ENCODE assay signal across 29 cellular contexts in the genomic region with DNA sequence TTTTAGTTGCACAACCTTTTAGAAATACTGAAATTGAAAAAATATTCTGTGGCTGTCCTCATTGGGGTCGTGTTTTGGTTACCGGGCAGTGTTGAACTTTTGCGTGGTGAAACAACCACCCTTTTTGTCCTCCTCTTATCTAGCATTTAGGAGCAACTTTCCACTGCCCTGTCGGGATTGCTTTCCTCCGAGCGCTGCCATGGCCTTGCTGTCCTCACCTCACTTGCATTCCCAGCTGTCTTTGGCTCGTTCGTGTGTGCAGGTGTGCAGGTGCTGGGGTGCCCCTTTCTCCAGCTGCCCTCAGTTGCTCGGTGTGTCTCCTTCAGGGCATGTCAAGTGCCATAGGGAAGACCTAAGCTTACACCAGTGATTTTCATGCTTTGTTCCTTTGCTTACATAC.
"Had no signal": no experiment of that assay in that cellular context is flagged by ENCODE, and none has a peak within 500 bp of the region (broad histone marks: within the 10 kb centered on the region; RNA-seq: fewer than 3 reads in every experiment).

No MANE protein-coding gene starts in this region.

- H3K4me1 ChIP-seq: prostate gland had no signal

- H3K4me3 ChIP-seq: coronary artery, esophagus squamous epithelium, heart right ventricle, mucosa of descending colon, prostate gland, right atrium auricular region, sigmoid colon, skin epidermis, thoracic aorta, tibial nerve, upper lobe of right lung, uterus had no signal

- H3K9me3 ChIP-seq: esophagus squamous epithelium, heart right ventricle, mucosa of descending colon, prostate gland, right atrium auricular region, sigmoid colon, thoracic aorta, tibial nerve, upper lobe of right lung, uterus had no signal

- DNase-seq: dermis blood vessel endothelial cell; effector memory CD4-positive, alpha-beta T cell; erythroblast; esophagus squamous epithelium; foreskin melanocyte; glutamatergic neuron; heart right ventricle; hypothalamus; immature natural killer cell; islet precursor cell; kidney glomerular epithelial cell; mesenchymal stem cell; mucosa of descending colon; naive thymus-derived CD8-positive, alpha-beta T cell; sigmoid colon; stimulated activated CD4-positive, alpha-beta T cell treated with anti-CD3 and anti-CD28 coated beads, Interleukin-15, amount 100 ng/mL, for 24 hours; stimulated activated CD4-positive, alpha-beta T cell treated with anti-CD3 and anti-CD28 coated beads, Interleukin-2, amount 100 ng/mL, for 48 hours; stimulated activated naive B cell treated with anti-CD40 and anti-IgM and Interleukin-4, amounts not matched to agents 10 μg/mL and 1 μg/mL and 100 μg/mL, for 72 hours; upper lobe of right lung; uterus had no signal

- H3K4me3 Mint-ChIP-seq: immature natural killer cell; mesothelial cell of epicardium; naive thymus-derived CD8-positive, alpha-beta T cell; stimulated activated naive B cell treated with anti-CD40 and anti-IgM and Interleukin-4, amounts not matched to agents 10 μg/mL and 1 μg/mL and 100 μg/mL, for 72 hours; stimulated activated naive CD8-positive, alpha-beta T cell treated with anti-CD3 and anti-CD28 coated beads, Interleukin-15, Interleukin-2, amounts not matched to agents 100 ng/mL and 50 ng/mL, for 24 hours had no signal

- H3K27ac Mint-ChIP-seq: immature natural killer cell; mesothelial cell of epicardium; stimulated activated naive B cell treated with anti-CD40 and anti-IgM and Interleukin-4, amounts not matched to agents 10 μg/mL and 1 μg/mL and 100 μg/mL, for 72 hours; stimulated activated naive CD8-positive, alpha-beta T cell treated with anti-CD3 and anti-CD28 coated beads, Interleukin-15, Interleukin-2, amounts not matched to agents 100 ng/mL and 50 ng/mL, for 24 hours had no signal

- H3K27me3 Mint-ChIP-seq: naive thymus-derived CD8-positive, alpha-beta T cell; stimulated activated naive B cell treated with anti-CD40 and anti-IgM and Interleukin-4, amounts not matched to agents 10 μg/mL and 1 μg/mL and 100 μg/mL, for 72 hours; stimulated activated naive CD8-positive, alpha-beta T cell treated with anti-CD3 and anti-CD28 coated beads, Interleukin-15, Interleukin-2, amounts not matched to agents 100 ng/mL and 50 ng/mL, for 24 hours had no signal

- H3K27ac ChIP-seq: coronary artery, esophagus squamous epithelium, parathyroid adenoma, prostate gland, sigmoid colon, thoracic aorta, tibial nerve, upper lobe of right lung, uterus had no signal

- H3K9me3 Mint-ChIP-seq: immature natural killer cell; mesothelial cell of epicardium; naive thymus-derived CD8-positive, alpha-beta T cell; stimulated activated naive CD8-positive, alpha-beta T cell treated with anti-CD3 and anti-CD28 coated beads, Interleukin-15, Interleukin-2, amounts not matched to agents 100 ng/mL and 50 ng/mL, for 24 hours had no signal

- H3K9ac ChIP-seq: parathyroid adenoma had no signal

- H3K79me2 ChIP-seq: parathyroid adenoma had no signal

- H3K36me3 ChIP-seq: prostate gland, right atrium auricular region, upper lobe of right lung, uterus had no signal

- H2AFZ ChIP-seq: parathyroid adenoma had no signal

- H3K27me3 ChIP-seq: esophagus squamous epithelium, heart right ventricle, right atrium auricular region, sigmoid colon, tibial nerve, upper lobe of right lung, uterus had no signal

- ATAC-seq: mucosa of descending colon; naive thymus-derived CD8-positive, alpha-beta T cell; stimulated activated naive B cell treated with anti-CD40 and anti-IgM and Interleukin-4, amounts not matched to agents 10 μg/mL and 1 μg/mL and 100 μg/mL, for 72 hours had no signal
